ENCODE assay signal across 28 cellular contexts in the genomic region with DNA sequence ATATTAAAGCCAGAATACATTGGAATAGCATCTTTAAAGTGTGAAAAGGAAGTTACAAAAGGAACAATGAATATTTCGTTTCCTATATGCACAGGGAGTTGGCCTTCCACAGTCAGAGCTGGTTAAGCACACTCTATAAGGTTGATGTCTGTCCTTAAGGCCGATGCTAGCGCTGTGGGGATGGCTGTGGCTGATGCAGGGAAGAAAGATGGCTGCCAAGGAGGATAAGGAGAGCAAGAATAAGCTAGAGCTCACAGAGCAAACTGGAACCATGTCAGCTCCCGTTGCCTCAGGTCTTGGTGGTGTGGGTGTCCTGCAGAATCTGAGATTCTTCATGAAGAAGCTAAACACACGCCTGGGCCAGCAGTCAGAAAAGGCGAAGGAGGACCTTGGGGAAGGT. TPM values are rescaled to one million over a fixed set of nuclear protein-coding genes. Genes with fewer than 3 reads are reported as not detected.
"Had no signal": no experiment of that assay in that cellular context is flagged by ENCODE, and none has a peak within 500 bp of the region (broad histone marks: within the 10 kb centered on the region; RNA-seq: fewer than 3 reads in every experiment).

No MANE protein-coding gene starts in this region.

- H3K4me3 Mint-ChIP-seq: effector memory CD8-positive, alpha-beta T cell; T-helper 1 cell treated with Interleukin-12 subunit alpha and Interleukin-12 subunit beta and Interleukin-4 antibody, amounts not matched to agents 30 μg/mL and 1 μg/mL, for 36 hours had no signal

- H3K27me3 ChIP-seq: body of pancreas, colonic mucosa, hepatocyte, testis, transverse colon had no signal

- H3K4me2 ChIP-seq: hepatocyte had no signal

- ATAC-seq: activated CD8-positive, alpha-beta T cell treated with anti-CD3 and anti-CD28 coated beads for 36 hours; activated T-cell treated with anti-CD3 and anti-CD28 coated beads, Interleukin-2, amount 50 U/mL, for 72 hours; body of pancreas; effector memory CD8-positive, alpha-beta T cell; gastroesophageal sphincter; mucosa of descending colon; natural killer cell treated with Interleukin-12 subunit alpha and Interleukin-12 subunit beta and Interleukin-15 and Interleukin-18, amount 100 ng/mL, for 72 hours; sciatic nerve; stimulated activated naive CD8-positive, alpha-beta T cell treated with anti-CD3 and anti-CD28 coated beads, Interleukin-15, Interleukin-2, amounts not matched to agents 100 U/mL and 50 U/mL, for 24 hours had no signal

- DNase-seq: activated CD4-positive, alpha-beta T cell treated with anti-CD3 and anti-CD28 coated beads for 48 hours; activated CD8-positive, alpha-beta T cell treated with anti-CD3 and anti-CD28 coated beads for 36 hours; activated effector memory CD4-positive, alpha-beta T cell treated with anti-CD3 and anti-CD28 coated beads, Interleukin-2, amount 50 U/mL, for 16 hours; activated naive CD4-positive, alpha-beta T cell treated with anti-CD3 and anti-CD28 coated beads for 36 hours; activated T-cell treated with anti-CD3 and anti-CD28 coated beads, Interleukin-2, amount 50 U/mL, for 72 hours; anterior cingulate cortex; body of pancreas; colonic mucosa; effector memory CD8-positive, alpha-beta T cell; islet precursor cell; left ventricle myocardium inferior; mucosa of descending colon; stimulated activated CD4-positive, alpha-beta T cell treated with anti-CD3 and anti-CD28 coated beads, Interleukin-12 subunit alpha, Interleukin-12 subunit beta, amount 100 ng/mL, for 4 hours; stimulated activated CD4-positive, alpha-beta T cell treated with anti-CD3 and anti-CD28 coated beads, Interleukin-4, amount 100 ng/mL, for 1 hour; stimulated activated naive CD8-positive, alpha-beta T cell treated with anti-CD3 and anti-CD28 coated beads, Interleukin-15, Interleukin-2, amounts not matched to agents 100 U/mL and 50 U/mL, for 24 hours; SW 1271; T-helper 9 cell; testis; transverse colon had no signal

- H3K27ac ChIP-seq: body of pancreas, colonic mucosa, gastroesophageal sphincter, hepatocyte, left ventricle myocardium inferior, skin epidermis, testis, transverse colon, VCaP had no signal

- H2AFZ ChIP-seq: hepatocyte had no signal

- H3K4me3 ChIP-seq: body of pancreas, colonic mucosa, gastroesophageal sphincter, hepatocyte, left ventricle myocardium inferior, lung, mucosa of descending colon, skin epidermis, testis, transverse colon had no signal

- H3K9me3 ChIP-seq: body of pancreas, colonic mucosa, gastroesophageal sphincter, left ventricle myocardium inferior, mucosa of descending colon, testis, transverse colon had no signal

- H3K79me2 ChIP-seq: hepatocyte had no signal

- H3K36me3 ChIP-seq: colonic mucosa, gastroesophageal sphincter, left ventricle myocardium inferior, transverse colon had no signal

- H3K36me3 Mint-ChIP-seq: natural killer cell treated with Interleukin-12 subunit alpha and Interleukin-12 subunit beta and Interleukin-15 and Interleukin-18, amount 100 ng/mL, for 72 hours had no signal

- H3K9me3 Mint-ChIP-seq: activated CD8-positive, alpha-beta T cell treated with anti-CD3 and anti-CD28 coated beads for 36 hours; activated naive CD4-positive, alpha-beta T cell treated with anti-CD3 and anti-CD28 coated beads for 36 hours; effector memory CD8-positive, alpha-beta T cell; natural killer cell treated with Interleukin-12 subunit alpha and Interleukin-12 subunit beta and Interleukin-15 and Interleukin-18, amount 100 ng/mL, for 72 hours; T-helper 1 cell treated with Interleukin-12 subunit alpha and Interleukin-12 subunit beta and Interleukin-4 antibody, amounts not matched to agents 30 μg/mL and 1 μg/mL, for 36 hours had no signal

- H3K4me1 ChIP-seq: body of pancreas, colonic mucosa, gastroesophageal sphincter, left ventricle myocardium inferior, testis, transverse colon had no signal

- H3K27ac Mint-ChIP-seq: effector memory CD8-positive, alpha-beta T cell; progenitor cell of endocrine pancreas; T-helper 1 cell treated with Interleukin-12 subunit alpha and Interleukin-12 subunit beta and Interleukin-4 antibody, amounts not matched to agents 30 μg/mL and 1 μg/mL, for 36 hours had no signal

RNA-seq across cellular contexts. Expression of a gene that starts 20.8 kb away (rescaled TPM):
- total RNA-seq: progenitor cell of endocrine pancreas had no signal
